Comparison of ENCODE assay signal across 10 cellular contexts in genomic region chr6:47203266-47203967, GRCh38.
A peak's percentile ranks its signal among the peaks of the same experiment; 100 is the strongest.
DNase-seq lines count a peak whose midpoint lies in the region; ATAC-seq and TF ChIP-seq lines count a peak whose summit lies in the region.
"Had no signal": no experiment of that assay in that cellular context is flagged by ENCODE, and none has a peak within 500 bp of the region (broad histone marks: within the 10 kb centered on the region; RNA-seq: fewer than 3 reads in every experiment).

No MANE protein-coding gene starts in this region.

- H3K9me3 ChIP-seq in gastrocnemius medialis = no peaks in the 10 kb centered on the region
- H3K9me3 ChIP-seq: neutrophil had no signal

- in situ Hi-C loops in gastrocnemius medialis (cut with MboI; ENCODE audit: low sequenced_read_pairs in 4 of 4) = no loop called here

- ATAC-seq in GM19438 (IDR thresholded peaks at IDR 0.05; ENCODE audit: low read depth, unreplicated experiment) = peak; percentile 91
- peak; percentile 76 for ATAC-seq in HG03108 (IDR thresholded peaks at IDR 0.05; ENCODE audit: unreplicated experiment)
- no peak for ATAC-seq in gastrocnemius medialis
- no peak for ATAC-seq in activated CD4-positive, CD25-positive, alpha-beta regulatory T cell treated with anti-CD3 and anti-CD28 coated beads, Interleukin-2, amount 50 U/mL, for 24 hours

- no peaks in the 10 kb centered on the region for H3K36me3 ChIP-seq in gastrocnemius medialis
- H3K36me3 ChIP-seq: neutrophil had no signal

- TF ChIP-seq POLR2A in gastrocnemius medialis (IDR thresholded peaks at IDR 0.05) = no peak

- H3K4me1 ChIP-seq in gastrocnemius medialis = no peaks in the 10 kb centered on the region

- DNase-seq in activated T-cell treated with anti-CD3 and anti-CD28 coated beads, Interleukin-2, amount 50 U/mL, for 48 hours = peak; percentile 20 to 25
- DNase-seq in NCI-H2107 treated with DMSO at 0.1 percent for 48 hours (lab: John Stamatoyannopoulos, UW; ENCODE audit: unreplicated experiment) (no peak), germinal center (ENCODE audit: low spot score) (no peak), gastrocnemius medialis (no peak)
- DNase-seq: NCI-H146 had no signal

- intact Hi-C loops in gastrocnemius medialis (cut with DNase I; ENCODE audit: low total_unique reads) = no loop called here

- H3K27me3 ChIP-seq in gastrocnemius medialis = no peaks in the 10 kb centered on the region
- H3K27me3 ChIP-seq: neutrophil had no signal

- H3K4me3 ChIP-seq in GM08714 (ENCODE audit: low read length) = peak overlapping the region; percentile 1; the same call in 1 of the 2 replicates
- no peak overlapping the region for H3K4me3 ChIP-seq in gastrocnemius medialis

- no peak overlapping the region for H3K27ac ChIP-seq in gastrocnemius medialis
- H3K27ac ChIP-seq: neutrophil had no signal

- no peak for TF ChIP-seq CTCF in gastrocnemius medialis (IDR thresholded peaks at IDR 0.05 in 4 of 5, conservative IDR thresholded peaks at IDR 0.05 in 1 of 5)

Comparison
In these comparisons a context has a peak if more than half of its experiments do, and no peak if none do; other contexts are left out.
1. ATAC-seq: peak in GM19438 (single experiment) and HG03108 (single experiment); none in gastrocnemius medialis (0 of 2) and activated CD4-positive, CD25-positive, alpha-beta regulatory T cell treated with anti-CD3 and anti-CD28 coated beads, Interleukin-2, amount 50 U/mL, for 24 hours (0 of 2).
2. DNase-seq: peak in activated T-cell treated with anti-CD3 and anti-CD28 coated beads, Interleukin-2, amount 50 U/mL, for 48 hours (2 of 2); none in NCI-H2107 treated with DMSO at 0.1 percent for 48 hours (single experiment), germinal center (single experiment) and gastrocnemius medialis (0 of 2).